19 cellular contexts compared by ENCODE assay signal in the genomic region with DNA sequence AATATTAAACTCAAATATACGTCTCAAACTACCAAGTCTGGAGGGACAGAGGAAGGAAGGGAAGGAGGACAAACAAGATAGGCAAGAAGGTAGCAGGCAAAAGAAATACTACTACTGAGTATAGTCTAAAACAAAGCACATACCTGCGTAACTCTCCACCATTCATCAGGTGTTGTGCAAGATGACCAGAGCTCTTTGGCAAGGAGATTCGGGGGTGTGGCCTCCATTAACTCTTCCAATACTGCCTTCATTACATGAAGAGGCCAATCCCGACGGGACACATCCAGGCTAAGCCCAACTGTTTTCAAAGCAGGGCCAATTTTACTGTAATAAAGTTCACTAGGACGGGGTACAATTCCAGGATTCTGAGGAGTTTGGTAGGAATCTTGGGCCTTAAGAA. TPM values are rescaled to one million over a fixed set of nuclear protein-coding genes. Genes with fewer than 3 reads are reported as not detected.
DNase-seq lines count a peak whose midpoint lies in the region; ATAC-seq, FAIRE-seq and TF ChIP-seq lines count a peak whose summit lies in the region.
"Had no signal": no experiment of that assay in that cellular context is flagged by ENCODE, and none has a peak within 500 bp of the region (broad histone marks: within the 10 kb centered on the region; RNA-seq: fewer than 3 reads in every experiment).

No MANE protein-coding gene starts in this region.

- H2AFZ ChIP-seq in H1 (ENCODE audit: low read length): no peak overlapping the region

- H3K27ac Mint-ChIP-seq in endothelial cell (ENCODE audit: unreplicated experiment): no peak overlapping the region

- no peak for FAIRE-seq in H1 (lab: Jason Lieb, UNC)
- FAIRE-seq: K562 had no signal

- TF ChIP-seq RAD21 in Ishikawa (IDR thresholded peaks at IDR 0.05; ENCODE audit: low read depth): no peak
- no peak for TF ChIP-seq RAD21 in H1 (IDR thresholded peaks at IDR 0.05 in 1 of 2, conservative IDR thresholded peaks at IDR 0.05 in 1 of 2; ENCODE audit: low read depth in 2 of 2, low read length in 2 of 2)

- no peak for TF ChIP-seq EP300 in Ishikawa (IDR thresholded peaks at IDR 0.05; ENCODE audit: borderline replicate concordance)
- TF ChIP-seq EP300 in H1 (IDR thresholded peaks at IDR 0.05; ENCODE audit: borderline replicate concordance in 1 of 2, low read depth in 2 of 2, low read length in 2 of 2): no peak
- no peak for TF ChIP-seq EP300 in stomach (IDR thresholded peaks at IDR 0.05)

- no peak overlapping the region for H2BK5ac ChIP-seq in H1 (ENCODE audit: low read depth, low read length)

- H3K9me3 Mint-ChIP-seq in endothelial cell (ENCODE audit: unreplicated experiment): no peaks in the 10 kb centered on the region

- H3K4me1 Mint-ChIP-seq in endothelial cell (ENCODE audit: unreplicated experiment): no peaks in the 10 kb centered on the region

- no peak overlapping the region for H2BK15ac ChIP-seq in H1 (ENCODE audit: low read length)

- no peak overlapping the region for H3K56ac ChIP-seq in H1 (replicated peaks; ENCODE audit: insufficient read length, low read depth, low read length)

- no peak overlapping the region for H3K23ac ChIP-seq in H1 (ENCODE audit: insufficient read length)

- H2BK12ac ChIP-seq in H1 (ENCODE audit: low read depth, low read length): no peak overlapping the region

- no peak overlapping the region for H2BK120ac ChIP-seq in H1 (replicated peaks; ENCODE audit: low read depth, low read length)

- CTCF ChIA-PET in H1 (lab: Charles Lee; ENCODE audit: partially characterized antibody): no interaction called here

- no peaks in the 10 kb centered on the region for H3K4me1 ChIP-seq in H1 (replicated peaks in 1 of 4; ENCODE audit: control insufficient read depth in 3 of 4, insufficient read depth in 4 of 4, low read length in 3 of 4)
- no peaks in the 10 kb centered on the region for H3K4me1 ChIP-seq in lower lobe of right lung
- no peaks in the 10 kb centered on the region for H3K4me1 ChIP-seq in stomach
- H3K4me1 ChIP-seq: esophagus muscularis mucosa, sigmoid colon had no signal

- no peak overlapping the region for H2BK20ac ChIP-seq in H1 (ENCODE audit: low read length)

- no peaks in the 10 kb centered on the region for H3K79me1 ChIP-seq in H1 (ENCODE audit: low read depth, low read length)

- no peak for TF ChIP-seq POLR2A in H1 (IDR thresholded peaks at IDR 0.05; ENCODE audit: control extremely low read depth in 1 of 2, low read depth in 2 of 2, low read length in 2 of 2)
- no peak for TF ChIP-seq POLR2A in stomach (IDR thresholded peaks at IDR 0.05)

- no peak overlapping the region for H3K18ac ChIP-seq in H1 (ENCODE audit: extremely low read depth, low read length)

- H3K27me3 Mint-ChIP-seq in endothelial cell (ENCODE audit: unreplicated experiment): no peaks in the 10 kb centered on the region

- H3K27me3 ChIP-seq in H1 (replicated peaks in 1 of 4; ENCODE audit: control insufficient read depth in 3 of 4, extremely low read depth in 1 of 4, insufficient read depth in 3 of 4, low read length in 3 of 4) (no peaks in the 10 kb centered on the region), lower lobe of right lung (ENCODE audit: low read depth) (no peaks in the 10 kb centered on the region), stomach (no peaks in the 10 kb centered on the region)
- H3K27me3 ChIP-seq: esophagus muscularis mucosa, sigmoid colon had no signal

- DNase-seq in H1 (ENCODE audit: low read depth in 1 of 2, low spot score in 2 of 2) (no peak), lower lobe of right lung (no peak), stomach (peak; percentile 30), endothelial cell (ENCODE audit: low spot score) (no peak), superior temporal gyrus (ENCODE audit: extremely low spot score) (no peak)
- DNase-seq: COR-L47; EL; glutamatergic neuron; NCI-H1092; NCI-H748 treated with DMSO at 0.1 percent for 48 hours; PC-3; sigmoid colon; stimulated activated CD4-positive, alpha-beta T cell treated with anti-CD3 and anti-CD28 coated beads, Interleukin-1b, Interleukin-23, amount 100 ng/mL, for 48 hours; T-helper 9 cell had no signal

- no peak overlapping the region for H4K91ac ChIP-seq in H1 (replicated peaks; ENCODE audit: insufficient read length, low read length)

- H3K4me3 Mint-ChIP-seq in endothelial cell (ENCODE audit: unreplicated experiment): no peak overlapping the region

- H3K9me3 ChIP-seq in H1 (ENCODE audit: insufficient read depth in 2 of 2, low read depth in 1 of 2, low read length in 1 of 2) (no peaks in the 10 kb centered on the region), lower lobe of right lung (no peaks in the 10 kb centered on the region), stomach (no peaks in the 10 kb centered on the region)
- H3K9me3 ChIP-seq: esophagus muscularis mucosa, sigmoid colon had no signal

- POLR2A ChIA-PET in H1 (lab: Charles Lee; ENCODE audit: partially characterized antibody): interaction anchor here (1.3 kb wide), 2 partner anchors 10 to 50 kb away, joined by 3 to 4 read pairs; a partner anchor contains a TSS

- no peaks in the 10 kb centered on the region for H3K23me2 ChIP-seq in H1 (ENCODE audit: low read depth, low read length)

- H2AK5ac ChIP-seq in H1 (ENCODE audit: low read depth, low read length): no peak overlapping the region

- WGBS in H1 (ENCODE audit: extremely low coverage in 1 of 2, insufficient coverage in 1 of 2, insufficient read length in 1 of 2, insufficient replicate concordance in 2 of 2, low coverage in 1 of 2, low lambda C conversion rate in 2 of 2, missing lambda C conversion rate in 1 of 2), 2 experiments: 87% methylated on average over 6 of the region's 6 CpGs; no CpG with 5 or more reads in 1 of the 2 experiments
- 63 to 72% (median 69%) methylated on average over 6 of the region's 6 CpGs for WGBS in stomach, 5 donors

- H4K5ac ChIP-seq in H1 (ENCODE audit: insufficient read length, low read depth, low read length): no peak overlapping the region

- H3K4me3 ChIP-seq in H1 (ENCODE audit: extremely low read depth in 1 of 4, insufficient read depth in 2 of 4, low read depth in 3 of 4, low read length in 4 of 4) (no peak overlapping the region), lower lobe of right lung (no peak overlapping the region), stomach (no peak overlapping the region)
- H3K4me3 ChIP-seq: esophagus muscularis mucosa, K562, sigmoid colon had no signal

- no peaks in the 10 kb centered on the region for H3K79me2 ChIP-seq in H1 (ENCODE audit: control insufficient read depth in 1 of 2, insufficient read depth in 2 of 2, low read length in 2 of 2)

- H3K4me2 ChIP-seq in H1 (ENCODE audit: insufficient read depth in 1 of 2, low read depth in 2 of 2, low read length in 2 of 2): no peak overlapping the region

- H4K20me1 ChIP-seq in H1 (replicated peaks in 1 of 2; ENCODE audit: control insufficient read depth in 1 of 2, insufficient read depth in 2 of 2, low read length in 2 of 2): no peaks in the 10 kb centered on the region

- TF ChIP-seq CTCF in H1 (IDR thresholded peaks at IDR 0.05; ENCODE audit: control extremely low read depth in 1 of 3, insufficient read depth in 1 of 3, low read depth in 1 of 3, low read length in 3 of 3) (no peak), lower lobe of right lung (IDR thresholded peaks at IDR 0.05) (no peak), stomach (IDR thresholded peaks at IDR 0.05) (no peak), endothelial cell (IDR thresholded peaks at IDR 0.05; ENCODE audit: unreplicated experiment) (no peak)

- intact Hi-C loops in lower lobe of right lung (cut with DNase I): no loop called here
- intact Hi-C loops in stomach (cut with DNase I; ENCODE audit: low total_unique reads): no loop called here

- H4K8ac ChIP-seq in H1 (ENCODE audit: extremely low read depth, insufficient read depth, low read length): no peak overlapping the region; the same call in 1 of the 2 replicates

- H3K36me3 ChIP-seq in H1 (ENCODE audit: control insufficient read depth in 2 of 4, insufficient read depth in 4 of 4, low read length in 3 of 4) (peaks cover 31 to 85% (median 75%) of the 10 kb centered on the region in 4 experiments), lower lobe of right lung (peaks cover 96% of the 10 kb centered on the region), stomach (peaks cover 64 to 100% (median 98%) of the 10 kb centered on the region in 4 donors)

- no peak overlapping the region for H3K9ac ChIP-seq in H1 (replicated peaks in 1 of 4; ENCODE audit: extremely low read depth in 1 of 4, low read depth in 3 of 4, low read length in 3 of 4)

- peaks cover 48% of the 10 kb centered on the region for H3K36me3 Mint-ChIP-seq in endothelial cell (ENCODE audit: low read depth, unreplicated experiment)

- no peak overlapping the region for H3K4ac ChIP-seq in H1 (replicated peaks; ENCODE audit: insufficient read length, low read depth, low read length)

- H3K14ac ChIP-seq in H1 (ENCODE audit: insufficient read length): no peak overlapping the region

- ATAC-seq in lower lobe of right lung: peak; percentile 85 to 88
- no peak for ATAC-seq in GM18870 (IDR thresholded peaks at IDR 0.05; ENCODE audit: unreplicated experiment)
- ATAC-seq in GM19328 (IDR thresholded peaks at IDR 0.05; ENCODE audit: unreplicated experiment): no peak
- ATAC-seq: K562, PC-3 had no signal

- H3K27ac ChIP-seq in H1 (ENCODE audit: low read depth, low read length): no peak overlapping the region
- H3K27ac ChIP-seq in lower lobe of right lung: no peak overlapping the region
- H3K27ac ChIP-seq in stomach: no peak overlapping the region
- H3K27ac ChIP-seq: esophagus muscularis mucosa, sigmoid colon had no signal

RNA-seq across cellular contexts. Expression of a gene that starts 38.2 kb away (rescaled TPM):
- total RNA-seq in H1 (2021; fragmentation: NEBNext Ultra II Directional; extraction: Animal tissue kit (Norgen Biotek cat#: 25700)): 154 and 162 TPM in 2 replicates
- polyA plus RNA-seq in H1 (2011; rRNA removed): 112 and 170 TPM in 2 replicates
- 202 TPM for polyA plus RNA-seq in H1 (2011; cell fraction: cytosol; rRNA removed)
- polyA plus RNA-seq in H1 (2011; cell fraction: nucleus; rRNA removed): 30.6 TPM
- polyA plus RNA-seq in H1 (2012, experiment 1 of 2): 153 to 233 TPM (median 162 TPM) in 4 replicates
- 15.4 TPM for polyA plus RNA-seq in H1 (2012, experiment 2 of 2)
- polyA plus RNA-seq in H1 (2013, experiment 1 of 2): 274 TPM
- polyA plus RNA-seq in H1 (2013, experiment 2 of 2): 365 TPM
- polyA minus RNA-seq in H1 (2011; rRNA and poly(A)+ RNA removed): 155 and 186 TPM in 2 replicates
- polyA minus RNA-seq in H1 (2011; cell fraction: cytosol; rRNA and poly(A)+ RNA removed): 128 TPM
- 88.9 TPM for polyA minus RNA-seq in H1 (2011; cell fraction: nucleus; rRNA and poly(A)+ RNA removed)
- total RNA-seq in lower lobe of right lung: 130 TPM
- 100 to 1,000 TPM in 3 of 5 donors, 10 to 100 TPM in 2; 44.9 to 309 (median 129) TPM for total RNA-seq in stomach
- polyA plus RNA-seq in stomach: 10 to 100 TPM; 36.0 to 53.5 (median 45.0) TPM
- 147 TPM for total RNA-seq in endothelial cell (ENCODE audit: unreplicated experiment)

RNA-seq across cellular contexts. Expression of a gene that starts 49.4 kb away (rescaled TPM):
- total RNA-seq in H1 (2021; fragmentation: NEBNext Ultra II Directional; extraction: Animal tissue kit (Norgen Biotek cat#: 25700)): 1,784 TPM in 2 replicates
- 3,630 and 5,666 TPM in 2 replicates for polyA plus RNA-seq in H1 (2011; rRNA removed)
- 6,216 TPM for polyA plus RNA-seq in H1 (2011; cell fraction: cytosol; rRNA removed)
- 1,127 TPM for polyA plus RNA-seq in H1 (2011; cell fraction: nucleus; rRNA removed)
- 3,050 to 3,930 TPM (median 3,493 TPM) in 4 replicates for polyA plus RNA-seq in H1 (2012, experiment 1 of 2)
- 17,747 TPM for polyA plus RNA-seq in H1 (2012, experiment 2 of 2)
- 4,503 TPM for polyA plus RNA-seq in H1 (2013, experiment 1 of 2)
- 4,365 TPM for polyA plus RNA-seq in H1 (2013, experiment 2 of 2)
- polyA minus RNA-seq in H1 (2011; rRNA and poly(A)+ RNA removed): 1,065 and 1,776 TPM in 2 replicates
- 353 TPM for polyA minus RNA-seq in H1 (2011; cell fraction: cytosol; rRNA and poly(A)+ RNA removed)
- 644 TPM for polyA minus RNA-seq in H1 (2011; cell fraction: nucleus; rRNA and poly(A)+ RNA removed)
- total RNA-seq in lower lobe of right lung: 1,084 TPM
- 1,000 to 10,000 TPM in 3 of 5 donors, 100 to 1,000 TPM in 1, 10 to 100 TPM in 1; 72.4 to 1,820 (median 1,326) TPM for total RNA-seq in stomach
- polyA plus RNA-seq in stomach: 1,000 to 10,000 TPM; 3,436 to 5,215 (median 5,144) TPM
- total RNA-seq in endothelial cell (ENCODE audit: unreplicated experiment): 1,627 TPM

Comparison
In these comparisons a context has a peak if more than half of its experiments do, and no peak if none do; other contexts are left out.
1. ATAC-seq: peak in lower lobe of right lung (2 of 2); none in GM18870 (single experiment) and GM19328 (single experiment).